Comparison of ENCODE assay signal across 15 cellular contexts in the genomic region with DNA sequence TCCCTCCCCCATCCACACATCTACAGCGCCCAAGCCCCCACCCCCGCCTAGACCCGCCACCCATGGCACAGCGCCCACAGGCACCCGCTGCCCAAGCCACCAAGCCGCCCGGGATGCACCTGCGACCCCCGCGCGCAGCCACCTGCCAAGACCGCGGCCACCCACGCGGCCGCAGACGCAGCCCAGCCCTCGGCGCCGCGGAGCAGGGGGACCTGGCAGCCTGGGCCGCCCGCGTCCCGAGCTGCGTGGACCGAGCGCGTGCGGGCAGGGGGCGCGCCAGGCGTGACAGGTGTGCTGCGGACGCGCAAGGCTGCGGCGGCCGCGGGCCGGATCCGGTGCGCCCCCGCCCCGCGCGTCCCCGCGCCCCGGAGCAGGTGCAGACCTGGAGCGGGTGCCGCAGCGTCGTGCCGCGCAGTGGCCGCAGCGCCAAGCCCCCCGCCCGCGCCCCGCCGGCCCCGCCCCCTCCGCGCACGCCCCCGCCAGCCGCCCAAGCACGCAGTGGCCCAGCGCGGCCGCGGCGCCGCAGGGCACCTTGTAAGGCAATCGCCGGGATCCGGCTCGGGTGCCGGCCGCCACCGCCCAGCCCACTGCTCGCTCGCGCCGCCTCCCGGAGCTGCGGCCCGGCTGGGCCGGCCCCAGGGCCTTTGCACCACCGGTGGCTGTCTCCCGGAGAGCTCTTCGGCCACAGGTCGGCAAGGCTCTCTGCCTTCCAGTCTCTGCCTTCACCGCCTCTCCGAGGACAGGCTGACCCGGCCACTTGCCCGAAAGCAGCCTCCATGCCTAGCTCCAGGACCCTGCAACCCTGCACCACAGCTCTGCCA. TPM values are rescaled to one million over a fixed set of nuclear protein-coding genes. Genes with fewer than 3 reads are reported as not detected.
DNase-seq lines count a peak whose midpoint lies in the region; ATAC-seq, FAIRE-seq and TF ChIP-seq lines count a peak whose summit lies in the region.
"Had no signal": no experiment of that assay in that cellular context is flagged by ENCODE, and none has a peak within 500 bp of the region (broad histone marks: within the 10 kb centered on the region; RNA-seq: fewer than 3 reads in every experiment).

A gene (minus strand): TSS at position 416 of the 821 bp plus-strand sequence. CDS start 737 bp downstream, outside the sequence.

- H3K4me3 Mint-ChIP-seq in activated T-cell treated with anti-CD3 and anti-CD28 coated beads, Interleukin-2, amount 50 U/mL, for 72 hours, result peak within 1 kb of the TSS; percentile 53 to 61

- no peaks in the 10 kb centered on the region for H3K9me1 ChIP-seq in K562 (ENCODE audit: control insufficient read depth, insufficient read depth, low read length)

- no peak for TF ChIP-seq POLR2A in K562 (conservative IDR thresholded peaks at IDR 0.05)
- no peak for TF ChIP-seq POLR2A in testis (IDR thresholded peaks at IDR 0.05)
- TF ChIP-seq POLR2A in HepG2 (IDR thresholded peaks at IDR 0.05; ENCODE audit: insufficient read depth in 1 of 2, low read depth in 2 of 2, low read length in 2 of 2), result no peak

- no peaks in the 10 kb centered on the region; the same call in 2 of the 3 replicates for H3K79me2 ChIP-seq in K562 (ENCODE audit: control insufficient read depth, insufficient read depth, low read length)
- H3K79me2 ChIP-seq in HepG2 (ENCODE audit: insufficient read depth, low read length), result no peaks in the 10 kb centered on the region

- no peaks in the 10 kb centered on the region for H3K9me3 Mint-ChIP-seq in activated T-cell treated with anti-CD3 and anti-CD28 coated beads, Interleukin-2, amount 50 U/mL, for 72 hours

- TF ChIP-seq RAD21 in K562 (CRISPR knock-in tag; conservative IDR thresholded peaks at IDR 0.05 in 1 of 2, IDR thresholded peaks at IDR 0.05 in 1 of 2) (no peak), HepG2 (CRISPR knock-in tag; IDR thresholded peaks at IDR 0.05) (no peak)

- H3K36me3 ChIP-seq in K562 (ENCODE audit: control insufficient read depth, insufficient read depth, low read length), result no peaks in the 10 kb centered on the region
- no peaks in the 10 kb centered on the region for H3K36me3 ChIP-seq in kidney (ENCODE audit: control insufficient read depth in 1 of 2, insufficient read depth in 2 of 2, low read length in 2 of 2)
- no peaks in the 10 kb centered on the region for H3K36me3 ChIP-seq in testis (ENCODE audit: low read depth, missing control alignments)
- H3K36me3 ChIP-seq in HepG2 (replicated peaks in 1 of 2; ENCODE audit: control insufficient read depth in 1 of 2, insufficient read depth in 2 of 2, low read length in 2 of 2), result no peaks in the 10 kb centered on the region
- H3K36me3 ChIP-seq: thoracic aorta had no signal

- intact Hi-C loops in K562 (cut with micrococcal nuclease), result no loop called here
- intact Hi-C loops in kidney (cut with DNase I), result no loop called here
- intact Hi-C loops in testis (cut with DNase I; ENCODE audit: low total_unique reads), result no loop called here
- intact Hi-C loops in HepG2 (cut with micrococcal nuclease; ENCODE audit: unreplicated experiment), result no loop called here

- POLR2A ChIA-PET in K562 (lab: Yijun Ruan, JAX) (interaction anchor here (0.6 to 0.7 kb wide), 3 partner anchors 189 to 874 kb away, joined by 3 to 5 read pairs (median 3); a partner anchor contains a TSS), HepG2 (lab: Yijun Ruan, JAX) (no interaction called here)

- in situ Hi-C loops in K562 (cut with MboI) (no loop called here), HepG2 (cut with HindIII; ENCODE audit: extremely low pct_ligation_motif_present, low pct_unique_long_range_greater_than_20kb) (loop anchor here (25.0 kb wide), 1 partner anchor 711 kb away; no protein-coding TSS in a partner anchor)

- H3K4me2 ChIP-seq in K562 (ENCODE audit: insufficient read depth, low read length) (peak within 1 kb of the TSS; percentile 69), HepG2 (ENCODE audit: low read depth, low read length) (no peak within 1 kb of the TSS)

- H3K9ac ChIP-seq in K562 (ENCODE audit: insufficient read depth in 1 of 2, low read depth in 2 of 2, low read length in 2 of 2) (peak within 1 kb of the TSS in 1 of 2 experiments; percentile 71; a peak in 2 of 4 replicates), kidney (ENCODE audit: low read length in 2 of 2) (no peak within 1 kb of the TSS), HepG2 (ENCODE audit: insufficient read depth, low read depth, low read length) (no peak within 1 kb of the TSS)

- H3K27ac ChIP-seq in K562 (ENCODE audit: extremely low read depth, low read depth, low read length), result peak within 1 kb of the TSS; percentile 48
- H3K27ac ChIP-seq in kidney (ENCODE audit: low read depth in 2 of 2, low read length in 2 of 2), result no peak within 1 kb of the TSS
- no peak within 1 kb of the TSS for H3K27ac ChIP-seq in testis
- H3K27ac ChIP-seq in HepG2 (ENCODE audit: extremely low read length, insufficient read depth, low read length), result no peak within 1 kb of the TSS
- H3K27ac ChIP-seq: HL-60, thoracic aorta had no signal

- no peak for ATAC-seq in activated T-cell treated with anti-CD3 and anti-CD28 coated beads, Interleukin-2, amount 50 U/mL, for 72 hours (replicated peaks in 1 of 2)
- ATAC-seq in K562 (no peak), HepG2 (no peak)

- no peak for DNase-seq in activated T-cell treated with anti-CD3 and anti-CD28 coated beads, Interleukin-2, amount 50 U/mL, for 72 hours
- DNase-seq in activated T-cell treated with anti-CD3 and anti-CD28 coated beads for 4 hours (no peak), K562 (ENCODE audit: extremely low read depth in 1 of 4, low spot score in 3 of 4) (peak in 1 of 4 experiments; percentile 2), kidney (peak; percentile 55), testis (no peak), HepG2 (ENCODE audit: low spot score) (no peak), middle frontal gyrus (ENCODE audit: extremely low spot score, low spot score) (no peak)
- DNase-seq in activated CD4-positive, alpha-beta T cell treated with anti-CD3 and anti-CD28 coated beads, Interleukin-2, amount 50 U/mL, for 4 hours, result no peak
- DNase-seq: kidney glomerular epithelial cell, NCI-H524, SHP77 had no signal

- no peak for TF ChIP-seq CTCF in K562 (IDR thresholded peaks at IDR 0.05 in 2 of 3, conservative IDR thresholded peaks at IDR 0.05 in 1 of 3; ENCODE audit: insufficient read depth in 2 of 3, low read depth in 1 of 3, low read length in 3 of 3)
- TF ChIP-seq CTCF in kidney (IDR thresholded peaks at IDR 0.05; ENCODE audit: borderline replicate concordance, extremely low read depth, insufficient read depth), result no peak
- no peak for TF ChIP-seq CTCF in testis (IDR thresholded peaks at IDR 0.05)
- no peak for TF ChIP-seq CTCF in HepG2 (CRISPR knock-in tag; IDR thresholded peaks at IDR 0.05)

- H3K4me1 ChIP-seq in K562 (replicated peaks in 1 of 2; ENCODE audit: control insufficient read depth in 2 of 2, insufficient read depth in 2 of 2, low read length in 2 of 2) (peaks cover 25 to 53% of the 10 kb centered on the region in 2 experiments), kidney (ENCODE audit: control insufficient read depth in 1 of 2, insufficient read depth in 1 of 2, low read depth in 1 of 2, low read length in 2 of 2) (no peaks in the 10 kb centered on the region), testis (no peaks in the 10 kb centered on the region), HepG2 (ENCODE audit: insufficient read depth, low read length) (peaks cover 63% of the 10 kb centered on the region)

- H2AFZ ChIP-seq in K562 (ENCODE audit: low read depth, low read length) (peak within 1 kb of the TSS; percentile 66), HepG2 (ENCODE audit: low read length) (no peak within 1 kb of the TSS)

- FAIRE-seq in K562 (lab: Jason Lieb, UNC), result no peak
- FAIRE-seq in kidney (lab: Jason Lieb, UNC), result no peak
- no peak for FAIRE-seq in HepG2 (lab: Jason Lieb, UNC)
- FAIRE-seq: bronchial epithelial cell had no signal

- H3K27me3 Mint-ChIP-seq in activated T-cell treated with anti-CD3 and anti-CD28 coated beads, Interleukin-2, amount 50 U/mL, for 72 hours (ENCODE audit: low read depth), result peaks cover 41% of the 10 kb centered on the region

- TF ChIP-seq EP300 in K562 (IDR thresholded peaks at IDR 0.05; ENCODE audit: low read length) (no peak), HepG2 (IDR thresholded peaks at IDR 0.05; ENCODE audit: low read depth in 2 of 2, low read length in 2 of 2) (no peak), HepG2 (CRISPR knock-in tag; IDR thresholded peaks at IDR 0.05; ENCODE audit: borderline replicate concordance) (no peak)

- BruUV-seq in K562 (replicated peaks; lab: Mats Ljungman, UMichigan) (no TSS peak), HepG2 (replicated peaks; lab: Mats Ljungman, UMichigan) (no TSS peak)

- no peaks in the 10 kb centered on the region for H3K4me1 Mint-ChIP-seq in activated T-cell treated with anti-CD3 and anti-CD28 coated beads, Interleukin-2, amount 50 U/mL, for 72 hours (ENCODE audit: low read depth)

- CTCF ChIA-PET in K562 (lab: Yijun Ruan, JAX; ENCODE audit: low intra/inter-chr PET ratio) (no interaction called here), HepG2 (lab: Yijun Ruan, JAX; ENCODE audit: low intra/inter-chr PET ratio, low total read pairs) (no interaction called here)

- H3K9me3 ChIP-seq in K562 (replicated peaks; ENCODE audit: control insufficient read depth, insufficient read depth, low read depth, low read length) (no peaks in the 10 kb centered on the region), kidney (ENCODE audit: control insufficient read depth in 1 of 2, low read length in 2 of 2) (no peaks in the 10 kb centered on the region), testis (no peaks in the 10 kb centered on the region), HepG2 (ENCODE audit: low read length) (no peaks in the 10 kb centered on the region)
- H3K9me3 ChIP-seq: thoracic aorta had no signal

- no peak within 1 kb of the TSS for H3K27ac Mint-ChIP-seq in activated T-cell treated with anti-CD3 and anti-CD28 coated beads, Interleukin-2, amount 50 U/mL, for 72 hours

- H3K4me3 ChIP-seq in K562 (no peak within 1 kb of the TSS; the same call in 1 of the 2 replicates), kidney (ENCODE audit: low read length in 2 of 2) (no peak within 1 kb of the TSS), testis (no peak within 1 kb of the TSS), HepG2 (replicated peaks in 1 of 3; ENCODE audit: insufficient read depth in 1 of 3, low read depth in 2 of 3, low read length in 3 of 3) (no peak within 1 kb of the TSS)
- H3K4me3 ChIP-seq: thoracic aorta had no signal

- H4K20me1 ChIP-seq in K562 (replicated peaks; ENCODE audit: control insufficient read depth, insufficient read depth, low read length) (no peaks in the 10 kb centered on the region), HepG2 (ENCODE audit: insufficient read depth, low read length) (no peaks in the 10 kb centered on the region)

- H3K27me3 ChIP-seq in K562 (ENCODE audit: control insufficient read depth in 2 of 2, insufficient read depth in 2 of 2, low read length in 2 of 2), result no peaks in the 10 kb centered on the region
- H3K27me3 ChIP-seq in testis, result no peaks in the 10 kb centered on the region
- H3K27me3 ChIP-seq in HepG2 (ENCODE audit: control insufficient read depth in 1 of 2, insufficient read depth in 2 of 2, low read length in 2 of 2), result no peaks in the 10 kb centered on the region

- WGBS in K562 (ENCODE audit: insufficient coverage, low coverage, missing lambda C conversion rate), result 88% methylated on average over 3 of the region's 99 CpGs
- WGBS in testis, 2 donors, result 53% methylated on average over 3 of the region's 99 CpGs; no CpG with 5 or more reads in 1 of the 2 donors
- 94% methylated on average over 6 of the region's 99 CpGs for WGBS in HepG2 (ENCODE audit: low lambda C conversion rate)

- H3K36me3 Mint-ChIP-seq in activated T-cell treated with anti-CD3 and anti-CD28 coated beads, Interleukin-2, amount 50 U/mL, for 72 hours (ENCODE audit: insufficient read depth in 2 of 2), result no peaks in the 10 kb centered on the region

RNA-seq across cellular contexts. Expression of the gene that starts here (rescaled TPM):
- total RNA-seq in activated T-cell treated with anti-CD3 and anti-CD28 coated beads, Interleukin-2, amount 50 U/mL, for 72 hours, result 1 to 10 TPM in 1 of 2 donors, under 1 TPM in 1; 0.50 to 1.2 TPM
- total RNA-seq in K562 (2011; cell fraction: chromatin; rRNA removed; ENCODE audit: low replicate concordance), result 17.5 and 43.4 TPM in 2 replicates
- total RNA-seq in K562 (2011; cell fraction: nucleolus; rRNA removed), result 37.0 TPM in 2 replicates
- 18.2 and 26.2 TPM in 2 replicates for total RNA-seq in K562 (2011; cell fraction: nucleoplasm; rRNA removed)
- total RNA-seq in K562 (2014; rRNA removed), result 1.3 and 1.4 TPM in 2 replicates
- total RNA-seq in K562 (2014; rRNA removed; fragmentation: Illumina TruSeq; extraction: Trizol), result 0.25 and 0.48 TPM in 2 replicates
- 0.51 and 0.79 TPM in 2 replicates for total RNA-seq in K562 (2015; rRNA removed; fragmentation: Illumina TruSeq; extraction: Trizol)
- 1.9 and 2.2 TPM in 2 replicates for total RNA-seq in K562 (2021)
- polyA plus RNA-seq in K562 (2011; rRNA removed), result 7.5 and 23.6 TPM in 2 replicates
- polyA plus RNA-seq in K562 (2011; cell fraction: cytosol; rRNA removed), result 10.0 and 17.5 TPM in 2 replicates
- polyA plus RNA-seq in K562 (2011; cell fraction: nucleus; rRNA removed), result 100 and 212 TPM in 2 replicates
- 6.0 and 17.0 TPM in 2 replicates for polyA plus RNA-seq in K562 (2012)
- polyA plus RNA-seq in K562 (2014; fragmentation: Illumina TruSeq; extraction: Trizol), result 1.0 and 1.2 TPM in 2 replicates
- under 1 TPM in 1 of 2 experiments, not detected in 1; 0.13 TPM for polyA plus RNA-seq in K562 (2014; fragmentation: Nextera tagmentation; extraction: Ambion mirVana)
- 1.7 and 2.5 TPM in 2 replicates for polyA plus RNA-seq in K562 (2014; rRNA removed)
- 3.5 and 6.7 TPM in 2 replicates for polyA minus RNA-seq in K562 (2011; rRNA and poly(A)+ RNA removed)
- 2.9 and 11.2 TPM in 2 replicates for polyA minus RNA-seq in K562 (2011; cell fraction: cytosol; rRNA and poly(A)+ RNA removed)
- 20.6 and 48.3 TPM in 2 replicates for polyA minus RNA-seq in K562 (2011; cell fraction: nucleus; rRNA and poly(A)+ RNA removed)
- total RNA-seq in kidney, result 1.5 TPM
- polyA plus RNA-seq in kidney (ENCODE audit: insufficient read depth, low read depth, low replicate concordance), result 5.5 TPM
- 10 to 100 TPM; 41.0 to 51.5 TPM for total RNA-seq in testis
- polyA plus RNA-seq in testis (ENCODE audit: insufficient read depth, low read depth, low replicate concordance), result 19.9 TPM
- total RNA-seq in HepG2 (2016; rRNA removed; fragmentation: Illumina TruSeq; extraction: Trizol), result not detected in 2 replicates
- not detected in 2 replicates for total RNA-seq in HepG2 (2016; cell fraction: cytosol; rRNA removed; fragmentation: Illumina TruSeq; extraction: Trizol; ENCODE audit: low read depth)
- not detected in 2 replicates for total RNA-seq in HepG2 (2016; cell fraction: insoluble cytoplasmic fraction; rRNA removed; fragmentation: Illumina TruSeq; extraction: Trizol)
- not detected in 2 replicates for total RNA-seq in HepG2 (2016; cell fraction: membrane; rRNA removed; fragmentation: Illumina TruSeq; extraction: Trizol)
- not detected in 2 replicates for total RNA-seq in HepG2 (2016; cell fraction: nucleus; rRNA removed; fragmentation: Illumina TruSeq; extraction: Trizol)
- polyA plus RNA-seq in HepG2 (2011; rRNA removed), result 33.1 and 55.3 TPM in 2 replicates
- 25.3 and 25.4 TPM in 2 replicates for polyA plus RNA-seq in HepG2 (2011; cell fraction: cytosol; rRNA removed)
- 294 and 322 TPM in 2 replicates for polyA plus RNA-seq in HepG2 (2011; cell fraction: nucleus; rRNA removed)
- 32.4 and 45.3 TPM in 2 replicates for polyA plus RNA-seq in HepG2 (2012)
- 0.12 TPM in 1 of 2 replicates, not detected in the other for polyA plus RNA-seq in HepG2 (2016; cell fraction: cytosol; fragmentation: Illumina TruSeq; extraction: Trizol; ENCODE audit: low read depth)
- not detected in 2 replicates for polyA plus RNA-seq in HepG2 (2016; cell fraction: insoluble cytoplasmic fraction; fragmentation: Illumina TruSeq; extraction: Trizol; ENCODE audit: low read depth)
- not detected in 2 replicates for polyA plus RNA-seq in HepG2 (2016; cell fraction: membrane; fragmentation: Illumina TruSeq; extraction: Trizol; ENCODE audit: low read depth)
- 1.2 TPM in 1 of 2 replicates, not detected in the other for polyA plus RNA-seq in HepG2 (2016; cell fraction: nucleus; fragmentation: Illumina TruSeq; extraction: Trizol; ENCODE audit: insufficient read depth, low read depth)
- polyA minus RNA-seq in HepG2 (2011; rRNA and poly(A)+ RNA removed; ENCODE audit: low replicate concordance), result 0.91 and 21.5 TPM in 2 replicates
- 8.9 and 13.2 TPM in 2 replicates for polyA minus RNA-seq in HepG2 (2011; cell fraction: cytosol; rRNA and poly(A)+ RNA removed)
- 42.2 and 53.6 TPM in 2 replicates for polyA minus RNA-seq in HepG2 (2011; cell fraction: nucleus; rRNA and poly(A)+ RNA removed)
- total RNA-seq: pulmonary artery endothelial cell had no signal
